8 cellular contexts compared by ENCODE assay signal in the genomic region with DNA sequence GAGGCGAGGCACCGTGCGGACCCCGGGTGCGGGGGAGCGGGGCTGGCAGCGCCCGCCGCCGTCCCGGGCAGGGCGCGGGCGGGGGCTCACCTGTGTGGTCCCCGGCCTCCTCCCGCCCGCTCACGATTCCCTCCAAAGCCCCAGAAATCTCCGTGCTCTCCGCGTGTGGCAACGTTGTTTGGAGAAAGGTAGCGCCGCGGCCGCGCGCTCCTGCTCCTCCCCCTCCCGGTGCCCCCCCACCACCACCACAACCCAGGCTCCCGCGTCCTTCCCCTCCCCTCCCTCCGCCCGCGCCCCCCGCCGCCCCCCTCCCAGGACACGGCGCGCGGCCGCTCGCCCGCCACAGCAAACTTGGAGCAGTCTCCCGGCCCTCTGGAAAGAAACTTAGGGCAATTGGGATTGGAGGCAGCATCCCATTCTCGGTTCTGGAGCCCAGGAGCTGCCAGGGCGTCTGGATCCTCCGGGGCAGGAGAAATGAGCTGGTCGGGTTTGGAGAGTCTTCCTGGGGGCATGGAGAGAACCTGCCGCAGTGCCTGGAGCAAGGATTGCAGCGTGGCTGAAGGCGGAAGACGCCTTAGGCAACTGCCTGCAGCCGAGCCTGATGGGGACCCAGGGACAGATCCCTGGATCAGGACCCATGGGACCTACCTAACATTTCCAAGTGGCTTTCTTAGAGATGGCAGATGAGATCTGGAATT. TPM values are rescaled to one million over a fixed set of nuclear protein-coding genes. Genes with fewer than 3 reads are reported as not detected.
DNase-seq lines count a peak whose midpoint lies in the region; ATAC-seq and TF ChIP-seq lines count a peak whose summit lies in the region.

No MANE protein-coding gene starts in this region.

- DNase-seq in EH (ENCODE audit: low read depth) (peak; percentile 64), LoVo (ENCODE audit: low spot score) (peak; percentile 50), MCF 10A (ENCODE audit: unreplicated experiment) (peak; percentile 45), iPS-NIHi11 (ENCODE audit: low spot score) (peak; percentile 44), skeletal muscle cell (ENCODE audit: low read depth) (no peak)

- peak overlapping the region; percentile 81 for H2AFZ ChIP-seq in SU-DHL-6 (ENCODE audit: low read depth, low read length, severe bottlenecking)

- H3K27me3 ChIP-seq in SU-DHL-6 (ENCODE audit: low read length), result no peaks in the 10 kb centered on the region

- ATAC-seq in HG02678 (IDR thresholded peaks at IDR 0.05; ENCODE audit: unreplicated experiment) (no peak), GM21576 (IDR thresholded peaks at IDR 0.05; ENCODE audit: unreplicated experiment) (no peak)

- CTCF ChIA-PET in MCF 10A (lab: Yijun Ruan, JAX), result interaction anchor here (0.7 kb wide), 1 partner anchor 346 kb away, joined by 3 read pairs; no protein-coding TSS in a partner anchor

- peaks cover 16% of the 10 kb centered on the region for H3F3A ChIP-seq in SU-DHL-6 (ENCODE audit: insufficient read depth)

- peaks cover 10% of the 10 kb centered on the region for H3K9me3 Mint-ChIP-seq in MCF 10A (ENCODE audit: unreplicated experiment)

- peak overlapping the region; percentile 92 for H3K4me3 Mint-ChIP-seq in MCF 10A (ENCODE audit: unreplicated experiment)

- POLR2A ChIA-PET in MCF 10A (lab: Yijun Ruan, JAX), result interaction anchor here (0.6 to 8.2 kb wide), 14 partner anchors 11 to 603 kb away, joined by 3 to 192 read pairs (median 3); no protein-coding TSS in a partner anchor

- peaks cover 11% of the 10 kb centered on the region for H3K4me1 Mint-ChIP-seq in MCF 10A (ENCODE audit: insufficient read depth, unreplicated experiment)

- H3K79me2 ChIP-seq in SU-DHL-6 (ENCODE audit: insufficient read depth, low read length), result no peaks in the 10 kb centered on the region

- intact Hi-C loops in MCF 10A (cut with micrococcal nuclease), result loop anchor here (5.0 kb wide), 1 partner anchor 278 kb away; no protein-coding TSS in a partner anchor

- H3K4me3 ChIP-seq in SU-DHL-6 (ENCODE audit: insufficient read depth, low read length, poor library complexity, severe bottlenecking), result peak overlapping the region; percentile 60
- peak overlapping the region; percentile 77 for H3K4me3 ChIP-seq in skeletal muscle cell (ENCODE audit: low read depth, low read length)

- no peak overlapping the region for H3K27ac ChIP-seq in SU-DHL-6 (ENCODE audit: low read depth, low read length)

- BruUV-seq in MCF 10A (replicated peaks; lab: Mats Ljungman, UMichigan), result no TSS peak

- peaks cover 9% of the 10 kb centered on the region for H3K36me3 Mint-ChIP-seq in MCF 10A (ENCODE audit: insufficient read depth, unreplicated experiment)

- peak overlapping the region; percentile 51 for H3K9ac ChIP-seq in SU-DHL-6 (ENCODE audit: low read length)

- TF ChIP-seq CTCF in SU-DHL-6 (IDR thresholded peaks at IDR 0.05; ENCODE audit: insufficient read depth, low read length, poor library complexity, severe bottlenecking) (no peak), MCF 10A (IDR thresholded peaks at IDR 0.05; ENCODE audit: unreplicated experiment) (no peak)

- no peaks in the 10 kb centered on the region for H4K20me1 ChIP-seq in SU-DHL-6 (ENCODE audit: low read depth, low read length)

- H3K36me3 ChIP-seq in SU-DHL-6 (ENCODE audit: low read length), result no peaks in the 10 kb centered on the region

- no peaks in the 10 kb centered on the region for H3K9me2 ChIP-seq in SU-DHL-6 (replicated peaks; ENCODE audit: insufficient read depth, low read length)

- peak overlapping the region; percentile 63 for H3K4me2 ChIP-seq in SU-DHL-6 (ENCODE audit: low read depth, low read length, poor library complexity, severe bottlenecking)

- H3K27me3 Mint-ChIP-seq in MCF 10A (ENCODE audit: insufficient read depth, unreplicated experiment), result no peaks in the 10 kb centered on the region

- peak overlapping the region; percentile 76 for H3K27ac Mint-ChIP-seq in MCF 10A (ENCODE audit: low read depth, unreplicated experiment)

- H3K9me3 ChIP-seq in SU-DHL-6 (ENCODE audit: insufficient read depth, low read length), result no peaks in the 10 kb centered on the region

RNA-seq across cellular contexts. Expression of a gene that starts 0.9 kb away (rescaled TPM):
- total RNA-seq in MCF 10A (2022), result 45.3 and 51.2 TPM in 2 replicates
